Comparison of ENCODE assay signal across 24 cellular contexts in genomic region chr13:77425705-77426104, GRCh38.
"Had no signal": no experiment of that assay in that cellular context is flagged by ENCODE, and none has a peak within 500 bp of the region (broad histone marks: within the 10 kb centered on the region; RNA-seq: fewer than 3 reads in every experiment).

No MANE protein-coding gene starts in this region.

- H3K4me3 Mint-ChIP-seq: activated CD8-positive, alpha-beta T cell treated with anti-CD3 and anti-CD28 coated beads for 36 hours; activated naive CD8-positive, alpha-beta T cell treated with anti-CD3 and anti-CD28 coated beads, Interleukin-2, amount 10 ng/mL, durations not matched to agents 7 days and 5 days had no signal

- H3K4me1 ChIP-seq: adrenal gland, Peyer's patch, SJCRH30 had no signal

- H3K4me1 Mint-ChIP-seq: activated naive CD8-positive, alpha-beta T cell treated with anti-CD3 and anti-CD28 coated beads, Interleukin-2, amount 10 ng/mL, durations not matched to agents 7 days and 5 days had no signal

- H3K9me3 Mint-ChIP-seq: activated CD8-positive, alpha-beta T cell treated with anti-CD3 and anti-CD28 coated beads for 36 hours; activated naive CD8-positive, alpha-beta T cell treated with anti-CD3 and anti-CD28 coated beads, Interleukin-2, amount 10 ng/mL, durations not matched to agents 7 days and 5 days had no signal

- H3K36me3 Mint-ChIP-seq: activated naive CD8-positive, alpha-beta T cell treated with anti-CD3 and anti-CD28 coated beads, Interleukin-2, amount 10 ng/mL, durations not matched to agents 7 days and 5 days had no signal

- DNase-seq: activated CD4-positive, alpha-beta T cell treated with anti-CD3 and anti-CD28 coated beads for 4 hours; activated CD8-positive, alpha-beta memory T cell treated with anti-CD3 and anti-CD28 coated beads, Interleukin-2, amount 50 U/mL, for 48 hours; activated CD8-positive, alpha-beta T cell treated with anti-CD3 and anti-CD28 coated beads for 36 hours; activated naive CD4-positive, alpha-beta T cell treated with anti-CD3 and anti-CD28 coated beads, Interleukin-2, amount 50 U/mL, for 16 hours; activated naive CD8-positive, alpha-beta T cell treated with anti-CD3 and anti-CD28 coated beads, Interleukin-2, amount 10 ng/mL, durations not matched to agents 7 days and 5 days; activated T-cell treated with anti-CD3 and anti-CD28 coated beads, Interleukin-2, amount 50 U/mL, for 1 hour; adrenal gland; aorta; central memory CD4-positive, alpha-beta T cell; NCI-H1105 treated with DMSO at 0.1 percent for 48 hours; NCI-H1436 treated with DMSO at 0.1 percent for 48 hours; NCI-H187 treated with DMSO at 0.1 percent for 48 hours; NCI-H2081 treated with DMSO at 0.1 percent for 48 hours; NCI-H446; NCI-H524; OCI-M1; Peyer's patch; Right ventricle myocardium superior; SJCRH30; SK-N-SH; T-helper 1 cell; WERI-Rb-1 had no signal

- H3K9me3 ChIP-seq: adrenal gland, Peyer's patch, SJCRH30, SK-N-SH had no signal

- ATAC-seq: activated CD4-positive, CD25-positive, alpha-beta regulatory T cell treated with anti-CD3 and anti-CD28 coated beads, Interleukin-2, amount 50 U/mL, for 24 hours; activated CD8-positive, alpha-beta T cell treated with anti-CD3 and anti-CD28 coated beads for 36 hours had no signal

- H3K27ac ChIP-seq: adrenal gland, Peyer's patch, RWPE1, SJCRH30, WERI-Rb-1 had no signal

- H3K27me3 ChIP-seq: adrenal gland, Peyer's patch, SJCRH30 had no signal

- H3K36me3 ChIP-seq: adrenal gland, Peyer's patch, SJCRH30, WERI-Rb-1 had no signal

- H3K27ac Mint-ChIP-seq: activated CD8-positive, alpha-beta T cell treated with anti-CD3 and anti-CD28 coated beads for 36 hours; activated naive CD8-positive, alpha-beta T cell treated with anti-CD3 and anti-CD28 coated beads, Interleukin-2, amount 10 ng/mL, durations not matched to agents 7 days and 5 days had no signal

- H3K4me3 ChIP-seq: adrenal gland, Peyer's patch, SJCRH30 had no signal
